24 cellular contexts compared by ENCODE assay signal in the genomic region with DNA sequence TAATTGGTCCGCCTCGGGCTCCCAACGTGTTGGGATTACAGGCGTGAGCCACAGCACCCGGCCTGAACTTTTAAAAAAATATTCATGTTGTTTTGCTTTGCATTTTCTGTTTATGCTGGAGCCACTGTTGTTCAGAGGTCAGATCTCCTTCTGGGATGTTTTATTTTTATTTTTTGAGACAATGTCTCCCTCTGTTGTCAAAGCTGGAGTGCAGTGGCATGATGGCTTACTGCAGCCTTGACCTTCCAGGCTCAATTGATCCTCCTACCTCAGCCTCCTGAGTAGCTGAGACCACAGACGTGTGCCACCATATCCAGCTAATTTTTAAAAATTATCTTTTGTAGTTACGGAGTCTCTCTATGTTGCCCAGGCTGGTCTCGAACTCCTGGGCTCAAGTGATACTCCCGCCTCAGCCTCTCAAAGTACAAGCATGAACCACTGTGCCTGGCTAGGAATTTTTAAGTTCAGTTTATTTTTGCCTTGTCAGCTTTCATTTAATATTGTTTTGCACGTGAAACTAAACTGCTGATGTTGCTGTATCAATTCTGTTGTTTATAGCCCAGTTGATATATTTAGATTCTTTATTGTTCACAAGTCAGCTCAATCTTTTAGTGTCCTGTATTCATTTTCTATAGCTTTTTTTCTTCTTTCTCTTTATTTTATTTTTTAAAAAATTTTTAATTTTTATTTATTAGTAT. TPM values are rescaled to one million over a fixed set of nuclear protein-coding genes. Genes with fewer than 3 reads are reported as not detected.
"Had no signal": no experiment of that assay in that cellular context is flagged by ENCODE, and none has a peak within 500 bp of the region (broad histone marks: within the 10 kb centered on the region; RNA-seq: fewer than 3 reads in every experiment).

No MANE protein-coding gene starts in this region.

- H3K27me3 ChIP-seq: hepatocyte, left lung, vagina had no signal

- H3K36me3 ChIP-seq: left lung, thoracic aorta, vagina had no signal

- H3K4me1 Mint-ChIP-seq: activated naive CD4-positive, alpha-beta T cell treated with anti-CD3 and anti-CD28 coated beads, Interleukin-2, amount 50 U/mL, for 24 hours; immature natural killer cell; naive B cell had no signal

- H3K4me2 ChIP-seq: hepatocyte had no signal

- H2AFZ ChIP-seq: hepatocyte had no signal

- H3K4me1 ChIP-seq: body of pancreas, left lung, vagina had no signal

- ATAC-seq: body of pancreas, left lung, sciatic nerve, WTC11 had no signal

- H3K36me3 Mint-ChIP-seq: naive B cell had no signal

- H3K9me3 ChIP-seq: body of pancreas, left lung, thoracic aorta, vagina had no signal

- H3K9me3 Mint-ChIP-seq: activated naive CD4-positive, alpha-beta T cell treated with anti-CD3 and anti-CD28 coated beads, Interleukin-2, amount 50 U/mL, for 24 hours; dendritic cell treated with granulocyte-macrophage colony-stimulating factor and Interleukin-4, amounts not matched to agents 40 ng/mL and 50 ng/mL, for 4 days; neural crest cell; WTC11 had no signal

- H3K27ac ChIP-seq: body of pancreas, hepatocyte, left lung, thoracic aorta, vagina had no signal

- DNase-seq: activated gamma-delta T cell treated with Interleukin-2 at 50 U/mL for 16 hours; activated T-cell treated with anti-CD3 and anti-CD28 coated beads, Interleukin-2, amount 50 U/mL, for 1 hour; anterior cingulate cortex; body of pancreas; effector CD4-positive, alpha-beta T cell; immature natural killer cell; left lung; naive B cell; posterior cingulate gyrus; small intestine; stimulated activated CD4-positive, alpha-beta T cell treated with anti-CD3 and anti-CD28 coated beads, Interleukin-15, amount 100 ng/mL, for 24 hours; stimulated activated CD4-positive, alpha-beta T cell treated with anti-CD3 and anti-CD28 coated beads, Interleukin-2, amount 100 ng/mL, for 48 hours; stimulated activated CD8-positive, alpha-beta memory T cell treated with anti-CD3 and anti-CD28 coated beads, Interleukin-4, amount 100 ng/mL, for 48 hours; stimulated activated naive CD4-positive, alpha-beta T cell had no signal

- H3K4me3 ChIP-seq: body of pancreas, hepatocyte, left lung, lung, thoracic aorta, vagina had no signal

- H3K4me3 Mint-ChIP-seq: activated naive CD4-positive, alpha-beta T cell treated with anti-CD3 and anti-CD28 coated beads, Interleukin-2, amount 50 U/mL, for 24 hours; dendritic cell treated with granulocyte-macrophage colony-stimulating factor and Interleukin-4, amounts not matched to agents 40 ng/mL and 50 ng/mL, for 4 days; immature natural killer cell; neural crest cell; type B pancreatic cell; WTC11 had no signal

- H3K27ac Mint-ChIP-seq: activated naive CD4-positive, alpha-beta T cell treated with anti-CD3 and anti-CD28 coated beads, Interleukin-2, amount 50 U/mL, for 24 hours; dendritic cell treated with granulocyte-macrophage colony-stimulating factor and Interleukin-4, amounts not matched to agents 40 ng/mL and 50 ng/mL, for 4 days; immature natural killer cell; naive B cell; type B pancreatic cell; WTC11 had no signal

- H3K27me3 Mint-ChIP-seq: activated naive CD4-positive, alpha-beta T cell treated with anti-CD3 and anti-CD28 coated beads, Interleukin-2, amount 50 U/mL, for 24 hours; type B pancreatic cell had no signal

RNA-seq across cellular contexts. Expression of a gene that starts 13.7 kb away (rescaled TPM):
- total RNA-seq: body of pancreas, thoracic aorta, vagina had no signal
- polyA plus RNA-seq: immature natural killer cell had no signal
